Comparison of ENCODE assay signal across 1 cellular context in the genomic region with DNA sequence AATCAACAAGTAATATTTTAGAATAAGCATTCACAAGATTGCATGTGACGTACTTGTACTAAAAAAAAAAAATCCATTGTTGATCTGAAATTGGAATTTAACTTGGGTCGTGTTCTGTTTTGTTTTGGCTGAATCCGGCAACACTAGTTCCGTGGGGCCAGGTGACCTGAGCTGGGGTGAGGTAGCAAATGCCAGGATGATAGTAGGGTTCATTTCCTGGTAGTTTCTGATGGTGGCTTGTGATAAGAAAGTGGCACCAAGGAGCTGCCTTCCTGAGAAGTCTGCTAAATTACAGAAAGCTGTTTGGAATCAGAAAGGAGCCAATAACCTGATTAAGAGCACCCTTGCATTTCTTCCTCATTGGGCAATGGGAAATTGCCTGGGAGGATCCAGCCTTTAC.
TF ChIP-seq lines count a peak whose summit lies in the region.

No MANE protein-coding gene starts in this region.

TF ChIP-seq in IMR-90, 13 proteins besides CTCF, POLR2A, EP300 and RAD21:
- TF ChIP-seq CHD1 (IDR thresholded peaks at IDR 0.05; ENCODE audit: low read depth, low read length), result no peak
- TF ChIP-seq, protein P1, sequence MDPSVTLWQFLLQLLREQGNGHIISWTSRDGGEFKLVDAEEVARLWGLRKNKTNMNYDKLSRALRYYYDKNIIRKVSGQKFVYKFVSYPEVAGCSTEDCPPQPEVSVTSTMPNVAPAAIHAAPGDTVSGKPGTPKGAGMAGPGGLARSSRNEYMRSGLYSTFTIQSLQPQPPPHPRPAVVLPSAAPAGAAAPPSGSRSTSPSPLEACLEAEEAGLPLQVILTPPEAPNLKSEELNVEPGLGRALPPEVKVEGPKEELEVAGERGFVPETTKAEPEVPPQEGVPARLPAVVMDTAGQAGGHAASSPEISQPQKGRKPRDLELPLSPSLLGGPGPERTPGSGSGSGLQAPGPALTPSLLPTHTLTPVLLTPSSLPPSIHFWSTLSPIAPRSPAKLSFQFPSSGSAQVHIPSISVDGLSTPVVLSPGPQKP (IDR thresholded peaks at IDR 0.05; ENCODE audit: borderline replicate concordance, low read depth, low read length), result no peak
- TF ChIP-seq SMC3 (IDR thresholded peaks at IDR 0.05; ENCODE audit: low read depth, low read length), result no peak
- no peak for TF ChIP-seq CEBPB (IDR thresholded peaks at IDR 0.05; ENCODE audit: low read depth, low read length)
- no peak for TF ChIP-seq RFX5 (IDR thresholded peaks at IDR 0.05; ENCODE audit: low read depth, low read length)
- TF ChIP-seq MAZ (IDR thresholded peaks at IDR 0.05; ENCODE audit: borderline replicate concordance, low read depth, low read length), result no peak
- TF ChIP-seq, protein P2, sequence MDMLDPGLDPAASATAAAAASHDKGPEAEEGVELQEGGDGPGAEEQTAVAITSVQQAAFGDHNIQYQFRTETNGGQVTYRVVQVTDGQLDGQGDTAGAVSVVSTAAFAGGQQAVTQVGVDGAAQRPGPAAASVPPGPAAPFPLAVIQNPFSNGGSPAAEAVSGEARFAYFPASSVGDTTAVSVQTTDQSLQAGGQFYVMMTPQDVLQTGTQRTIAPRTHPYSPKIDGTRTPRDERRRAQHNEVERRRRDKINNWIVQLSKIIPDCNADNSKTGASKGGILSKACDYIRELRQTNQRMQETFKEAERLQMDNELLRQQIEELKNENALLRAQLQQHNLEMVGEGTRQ (IDR thresholded peaks at IDR 0.05; ENCODE audit: low read depth, low read length), result no peak
- no peak for TF ChIP-seq RCOR1 (IDR thresholded peaks at IDR 0.05; ENCODE audit: insufficient replicate concordance, low read length)
- no peak for TF ChIP-seq MAFK (IDR thresholded peaks at IDR 0.05; ENCODE audit: low read depth, low read length)
- no peak for TF ChIP-seq MXI1 (IDR thresholded peaks at IDR 0.05; ENCODE audit: borderline replicate concordance, low read depth, low read length)
- TF ChIP-seq BHLHE40 (IDR thresholded peaks at IDR 0.05; ENCODE audit: low read depth, low read length), result no peak
- no peak for TF ChIP-seq FOS (IDR thresholded peaks at IDR 0.05; ENCODE audit: low read depth, low read length)
- no peak for TF ChIP-seq NFE2L2 (IDR thresholded peaks at IDR 0.05; ENCODE audit: low read depth, low read length)
